In the genomic region with DNA sequence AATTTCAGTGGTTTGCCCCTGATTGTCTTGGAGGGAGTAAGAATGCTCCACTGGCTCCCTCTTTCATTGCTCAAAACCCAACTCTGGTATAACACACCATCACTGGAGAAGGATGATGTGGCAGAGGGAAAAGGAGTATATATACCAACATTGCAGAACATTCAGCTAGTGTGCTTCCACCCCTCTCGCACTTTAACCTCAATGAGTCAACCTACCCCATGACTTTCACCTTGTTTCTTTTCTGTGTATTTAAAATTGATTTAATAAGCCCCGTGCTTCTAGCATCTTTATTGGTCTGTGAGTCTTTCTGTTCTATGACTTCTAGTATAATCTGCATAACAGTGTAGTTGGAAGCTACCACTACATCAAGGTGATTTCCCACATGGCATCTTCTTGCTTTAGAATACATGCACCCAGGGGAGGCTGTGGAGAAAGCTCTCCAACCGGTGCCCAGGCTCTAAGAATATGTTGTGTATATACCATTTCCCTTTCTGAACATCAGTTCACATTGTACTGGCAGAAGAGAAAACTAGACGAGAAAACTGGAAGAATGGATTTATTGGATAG, we compare ENCODE assay signal across 16 cellular contexts.
"Had no signal": no experiment of that assay in that cellular context is flagged by ENCODE, and none has a peak within 500 bp of the region (broad histone marks: within the 10 kb centered on the region; RNA-seq: fewer than 3 reads in every experiment).

No MANE protein-coding gene starts in this region.

- H3K27ac Mint-ChIP-seq: activated T-helper 2 cell treated with anti-CD3 and anti-CD28 coated beads, Interferon-gamma antibody, Interleukin-2, Interleukin-4, amounts not matched to agents 10 μg/mL and 5 μg/mL and 100 μg/mL, durations not matched to agents 14 hours and 24 hours and 36 hours; dendritic cell treated with granulocyte-macrophage colony-stimulating factor and Interleukin-4, amounts not matched to agents 40 ng/mL and 50 ng/mL, for 4 days; naive thymus-derived CD4-positive, alpha-beta T cell; neural progenitor cell; progenitor cell of endocrine pancreas had no signal

- H3K9me3 Mint-ChIP-seq: activated T-helper 2 cell treated with anti-CD3 and anti-CD28 coated beads, Interferon-gamma antibody, Interleukin-2, Interleukin-4, amounts not matched to agents 10 μg/mL and 5 μg/mL and 100 μg/mL, durations not matched to agents 14 hours and 24 hours and 36 hours; dendritic cell treated with granulocyte-macrophage colony-stimulating factor and Interleukin-4, amounts not matched to agents 40 ng/mL and 50 ng/mL, for 4 days; naive thymus-derived CD4-positive, alpha-beta T cell had no signal

- H3K4me3 ChIP-seq: left ventricle myocardium inferior, neural progenitor cell, transverse colon had no signal

- H3K27me3 Mint-ChIP-seq: dendritic cell treated with granulocyte-macrophage colony-stimulating factor and Interleukin-4, amounts not matched to agents 40 ng/mL and 50 ng/mL, for 4 days; progenitor cell of endocrine pancreas had no signal

- H3K4me3 Mint-ChIP-seq: dendritic cell treated with granulocyte-macrophage colony-stimulating factor and Interleukin-4, amounts not matched to agents 40 ng/mL and 50 ng/mL, for 4 days; naive thymus-derived CD4-positive, alpha-beta T cell; neural progenitor cell had no signal

- H3K36me3 Mint-ChIP-seq: naive thymus-derived CD4-positive, alpha-beta T cell had no signal

- DNase-seq: activated CD4-positive, alpha-beta T cell treated with anti-CD3 and anti-CD28 coated beads, Interleukin-2, amount 50 U/mL, for 48 hours; activated naive CD4-positive, alpha-beta T cell treated with Interleukin-2 at 50 U/mL for 16 hours; cerebellar nuclear complex; effector CD4-positive, alpha-beta T cell; hippocampal formation; left ventricle myocardium inferior; naive thymus-derived CD4-positive, alpha-beta T cell; stimulated activated CD4-positive, alpha-beta T cell treated with anti-CD3 and anti-CD28 coated beads, Interleukin-12 subunit alpha, Interleukin-12 subunit beta, amount 100 ng/mL, for 4 hours; stimulated activated CD4-positive, alpha-beta T cell treated with anti-CD3 and anti-CD28 coated beads, Interleukin-4, amount 100 ng/mL, for 4 hours; transverse colon; WERI-Rb-1 had no signal

- ATAC-seq: naive thymus-derived CD4-positive, alpha-beta T cell; SK-N-SH treated with all-trans-retinoic acid at 6 μM for 48 hours had no signal
